ENCODE assay signal across 1 cellular context in genomic region chr15:92822216-92823144, GRCh38.
TF ChIP-seq lines count a peak whose summit lies in the region.

No MANE protein-coding gene starts in this region.

TF ChIP-seq in IMR-90, 13 proteins besides CTCF, POLR2A, EP300 and RAD21:
- TF ChIP-seq FOS (IDR thresholded peaks at IDR 0.05; ENCODE audit: low read depth, low read length) (no peak), RCOR1 (IDR thresholded peaks at IDR 0.05; ENCODE audit: insufficient replicate concordance, low read length) (no peak), MAZ (IDR thresholded peaks at IDR 0.05; ENCODE audit: borderline replicate concordance, low read depth, low read length) (no peak), CEBPB (IDR thresholded peaks at IDR 0.05; ENCODE audit: low read depth, low read length) (no peak), NFE2L2 (IDR thresholded peaks at IDR 0.05; ENCODE audit: low read depth, low read length) (no peak), BHLHE40 (IDR thresholded peaks at IDR 0.05; ENCODE audit: low read depth, low read length) (no peak), USF2 (IDR thresholded peaks at IDR 0.05; ENCODE audit: low read depth, low read length) (no peak), SMC3 (IDR thresholded peaks at IDR 0.05; ENCODE audit: low read depth, low read length) (no peak), MXI1 (IDR thresholded peaks at IDR 0.05; ENCODE audit: borderline replicate concordance, low read depth, low read length) (no peak), RFX5 (IDR thresholded peaks at IDR 0.05; ENCODE audit: low read depth, low read length) (no peak), MAFK (IDR thresholded peaks at IDR 0.05; ENCODE audit: low read depth, low read length) (no peak), ELK1 (IDR thresholded peaks at IDR 0.05; ENCODE audit: borderline replicate concordance, low read depth, low read length) (no peak), CHD1 (IDR thresholded peaks at IDR 0.05; ENCODE audit: low read depth, low read length) (no peak)
